Comparison of ENCODE assay signal across 9 cellular contexts in genomic region chr1:161540562-161540945, GRCh38. TPM values are rescaled to one million over a fixed set of nuclear protein-coding genes. Genes with fewer than 3 reads are reported as not detected.
DNase-seq lines count a peak whose midpoint lies in the region; ATAC-seq and TF ChIP-seq lines count a peak whose summit lies in the region.
"Not testable (repeated sequence)": the region's sequence is repeated elsewhere in the genome, so short reads cannot be mapped to it uniquely, and the experiment has no call there.
"Had no signal": no experiment of that assay in that cellular context is flagged by ENCODE, and none has a peak within 500 bp of the region (broad histone marks: within the 10 kb centered on the region; RNA-seq: fewer than 3 reads in every experiment).

No MANE protein-coding gene starts in this region.

- not testable (repeated sequence) for H3K27me3 ChIP-seq in CD4-positive, alpha-beta T cell (ENCODE audit: control insufficient read depth, insufficient read depth, low read length); Karpas-422 (ENCODE audit: low read length)

- H3K27me3 Mint-ChIP-seq in CD4-positive, alpha-beta T cell = peaks cover 13% of the 10 kb centered on the region
- not testable (repeated sequence) for H3K27me3 Mint-ChIP-seq in T-cell; activated naive CD8-positive, alpha-beta T cell treated with anti-CD3 and anti-CD28 coated beads, Interleukin-2, amount 50 U/mL, for 24 hours; stimulated activated naive CD8-positive, alpha-beta T cell treated with anti-CD3 and anti-CD28 coated beads, Interleukin-15, Interleukin-2, amounts not matched to agents 100 ng/mL and 50 ng/mL, for 24 hours

- DNase-seq in CD4-positive, alpha-beta T cell; activated naive CD8-positive, alpha-beta T cell treated with anti-CD3 and anti-CD28 coated beads, Interleukin-2, amount 50 U/mL, for 24 hours; fibroblast of villous mesenchyme (ENCODE audit: low read depth); mucosa of descending colon: not testable (repeated sequence)
- DNase-seq in Karpas-422 = peak; percentile 68
- peak in 2 of 34 experiments; percentile 11 to 19 for DNase-seq in T-cell

- not testable (repeated sequence) for TF ChIP-seq CTCF in CD4-positive, alpha-beta T cell (IDR thresholded peaks at IDR 0.05); fibroblast of villous mesenchyme (IDR thresholded peaks at IDR 0.05; ENCODE audit: insufficient read depth, low read depth, low read length); mucosa of descending colon (IDR thresholded peaks at IDR 0.05)

- H3K79me2 ChIP-seq in Karpas-422 (ENCODE audit: low read length) = not testable (repeated sequence)

- H3K9me2 ChIP-seq in Karpas-422 (replicated peaks; ENCODE audit: insufficient read depth, low read length) = not testable (repeated sequence)

- not testable (repeated sequence) for H3K27ac ChIP-seq in CD4-positive, alpha-beta T cell (ENCODE audit: low read depth, low read length); Karpas-422 (ENCODE audit: low read length)

- intact Hi-C loops in CD4-positive, alpha-beta T cell (cut with DNase I, micrococcal nuclease) = loop anchor here in 1 of 2 experiments (2.0 kb wide), 1 partner anchor 18 kb away; no protein-coding TSS in a partner anchor
- intact Hi-C loops in mucosa of descending colon (cut with DNase I, micrococcal nuclease) = not testable (repeated sequence)

- peak overlapping the region; percentile 93 for H3K4me3 Mint-ChIP-seq in CD4-positive, alpha-beta T cell
- peak overlapping the region; percentile 86 to 91 (median 88) for H3K4me3 Mint-ChIP-seq in T-cell
- H3K4me3 Mint-ChIP-seq in activated naive CD8-positive, alpha-beta T cell treated with anti-CD3 and anti-CD28 coated beads, Interleukin-2, amount 50 U/mL, for 24 hours = peak overlapping the region; percentile 92
- peak overlapping the region; percentile 95 for H3K4me3 Mint-ChIP-seq in stimulated activated naive CD8-positive, alpha-beta T cell treated with anti-CD3 and anti-CD28 coated beads, Interleukin-15, Interleukin-2, amounts not matched to agents 100 ng/mL and 50 ng/mL, for 24 hours

- H3K4me2 ChIP-seq in Karpas-422 (ENCODE audit: low read depth, low read length, poor library complexity, severe bottlenecking) = peak overlapping the region; percentile 82

- not testable (repeated sequence) for H4K20me1 ChIP-seq in Karpas-422 (ENCODE audit: insufficient read depth, low read depth, low read length)

- peak overlapping the region; percentile 63 for H3K9ac ChIP-seq in Karpas-422 (ENCODE audit: low read length)

- not testable (repeated sequence) for H3K9me3 ChIP-seq in CD4-positive, alpha-beta T cell (ENCODE audit: control insufficient read depth, low read length); Karpas-422 (ENCODE audit: low read length); mucosa of descending colon

- POLR2A ChIA-PET in CD4-positive, alpha-beta T cell (lab: Charles Lee) = interaction anchor here (1.0 to 1.8 kb wide), 5 partner anchors 9 to 745 kb away, joined by 3 to 30 read pairs (median 8); partner anchors contain the start of genes DUSP12, HSPA6 and LY9
- POLR2A ChIA-PET in T-cell (lab: Charles Lee) = not testable (repeated sequence)

- peaks cover 15% of the 10 kb centered on the region for H3K36me3 Mint-ChIP-seq in CD4-positive, alpha-beta T cell (ENCODE audit: low read depth)
- H3K36me3 Mint-ChIP-seq in T-cell; activated naive CD8-positive, alpha-beta T cell treated with anti-CD3 and anti-CD28 coated beads, Interleukin-2, amount 50 U/mL, for 24 hours (ENCODE audit: low read depth); stimulated activated naive CD8-positive, alpha-beta T cell treated with anti-CD3 and anti-CD28 coated beads, Interleukin-15, Interleukin-2, amounts not matched to agents 100 ng/mL and 50 ng/mL, for 24 hours (ENCODE audit: low read depth): not testable (repeated sequence)

- H2AFZ ChIP-seq in Karpas-422 (ENCODE audit: low read length) = not testable (repeated sequence)

- H3K4me1 Mint-ChIP-seq in CD4-positive, alpha-beta T cell (ENCODE audit: low read depth) = peaks cover 59% of the 10 kb centered on the region
- peaks cover 53 to 58% (median 54%) of the 10 kb centered on the region in 3 donors for H3K4me1 Mint-ChIP-seq in T-cell
- H3K4me1 Mint-ChIP-seq in activated naive CD8-positive, alpha-beta T cell treated with anti-CD3 and anti-CD28 coated beads, Interleukin-2, amount 50 U/mL, for 24 hours = peaks cover 56% of the 10 kb centered on the region
- peaks cover 64% of the 10 kb centered on the region for H3K4me1 Mint-ChIP-seq in stimulated activated naive CD8-positive, alpha-beta T cell treated with anti-CD3 and anti-CD28 coated beads, Interleukin-15, Interleukin-2, amounts not matched to agents 100 ng/mL and 50 ng/mL, for 24 hours (ENCODE audit: low read depth)

- H3K27ac Mint-ChIP-seq in CD4-positive, alpha-beta T cell = peak overlapping the region; percentile 93
- peak overlapping the region; percentile 96 to 97 for H3K27ac Mint-ChIP-seq in T-cell
- H3K27ac Mint-ChIP-seq in activated naive CD8-positive, alpha-beta T cell treated with anti-CD3 and anti-CD28 coated beads, Interleukin-2, amount 50 U/mL, for 24 hours = peak overlapping the region; percentile 94
- peak overlapping the region; percentile 97 for H3K27ac Mint-ChIP-seq in stimulated activated naive CD8-positive, alpha-beta T cell treated with anti-CD3 and anti-CD28 coated beads, Interleukin-15, Interleukin-2, amounts not matched to agents 100 ng/mL and 50 ng/mL, for 24 hours

- H3K4me3 ChIP-seq in Karpas-422 (ENCODE audit: low read length) (peak overlapping the region; percentile 77), fibroblast of villous mesenchyme (ENCODE audit: low read depth, low read length) (peak overlapping the region; percentile 53)
- not testable (repeated sequence) for H3K4me3 ChIP-seq in mucosa of descending colon

- H3K36me3 ChIP-seq in Karpas-422 (ENCODE audit: insufficient read depth, low read length); mucosa of descending colon (ENCODE audit: low read depth): not testable (repeated sequence)

- H3K9me3 Mint-ChIP-seq in CD4-positive, alpha-beta T cell; T-cell; activated naive CD8-positive, alpha-beta T cell treated with anti-CD3 and anti-CD28 coated beads, Interleukin-2, amount 50 U/mL, for 24 hours; stimulated activated naive CD8-positive, alpha-beta T cell treated with anti-CD3 and anti-CD28 coated beads, Interleukin-15, Interleukin-2, amounts not matched to agents 100 ng/mL and 50 ng/mL, for 24 hours: not testable (repeated sequence)

- ATAC-seq in CD4-positive, alpha-beta T cell (ENCODE audit: poor library complexity) = not testable (repeated sequence)
- peak; percentile 24 for ATAC-seq in GM21576 (IDR thresholded peaks at IDR 0.05; ENCODE audit: unreplicated experiment)
- ATAC-seq in T-cell (replicated peaks in 1 of 4) = peak; percentile 8 to 17 (median 14)
- ATAC-seq in activated naive CD8-positive, alpha-beta T cell treated with anti-CD3 and anti-CD28 coated beads, Interleukin-2, amount 50 U/mL, for 24 hours = peak; percentile 25
- ATAC-seq in mucosa of descending colon = peak; percentile 52

- CTCF ChIA-PET in CD4-positive, alpha-beta T cell (lab: Charles Lee) = not testable (repeated sequence)
- CTCF ChIA-PET in T-cell (lab: Charles Lee) = interaction anchor here in 1 of 2 donors (0.9 kb wide), 1 partner anchor 10 kb away, joined by 3 read pairs; no protein-coding TSS in a partner anchor

- peaks cover 15% of the 10 kb centered on the region for H3K4me1 ChIP-seq in Karpas-422 (ENCODE audit: low read length)
- H3K4me1 ChIP-seq in mucosa of descending colon (ENCODE audit: low read depth) = not testable (repeated sequence)

RNA-seq across cellular contexts. Expression of gene FCGR3A, which starts 9.1 kb away (rescaled TPM):
- total RNA-seq in CD4-positive, alpha-beta T cell = under 1 TPM; 0.25 to 0.34 TPM
- total RNA-seq in Karpas-422 (2014; rRNA removed; shearing (Covaris generic); ENCODE audit: low replicate concordance) = not detected in 2 replicates
- 10 to 100 TPM in 1 of 5 donors, 1 to 10 TPM in 4; 3.8 to 43.9 (median 4.9) TPM for total RNA-seq in T-cell
- total RNA-seq in fibroblast of villous mesenchyme = not detected in 2 replicates
- 10 to 100 TPM in 2 of 3 donors, 1 to 10 TPM in 1; 1.1 to 23.1 (median 19.8) TPM for total RNA-seq in mucosa of descending colon
- total RNA-seq: M059J had no signal

RNA-seq across cellular contexts. Expression of gene HSPA6, which starts 16.2 kb away (rescaled TPM):
- 1 to 10 TPM in 1 of 2 experiments, under 1 TPM in 1; 0.78 to 1.0 TPM for total RNA-seq in CD4-positive, alpha-beta T cell
- total RNA-seq in Karpas-422 (2014; rRNA removed; shearing (Covaris generic); ENCODE audit: low replicate concordance) = 14.6 and 31.9 TPM in 2 replicates
- total RNA-seq in T-cell (10 to 100 TPM in 1 of 5 donors, 1 to 10 TPM in 2, under 1 TPM in 1, not detected in 1; 0.30 to 22.7 (median 5.7) TPM), fibroblast of villous mesenchyme (under 0.01 TPM in 2 replicates), mucosa of descending colon (1 to 10 TPM in 2 of 3 donors, under 1 TPM in 1; 0.61 to 2.0 (median 1.8) TPM)

RNA-seq across cellular contexts. Expression of gene FCGR2A, which starts 35.3 kb away (rescaled TPM):
- total RNA-seq in CD4-positive, alpha-beta T cell = under 1 TPM; 0.63 to 0.89 TPM
- total RNA-seq in Karpas-422 (2014; rRNA removed; shearing (Covaris generic); ENCODE audit: low replicate concordance) = 3.9 and 4.6 TPM in 2 replicates
- total RNA-seq in T-cell (under 1 TPM; 0.49 to 0.80 (median 0.72) TPM), fibroblast of villous mesenchyme (under 0.01 TPM in 2 replicates), mucosa of descending colon (10 to 100 TPM in 2 of 3 donors, 1 to 10 TPM in 1; 7.7 to 25.0 (median 23.7) TPM)
